8 cellular contexts compared by ENCODE assay signal in genomic region chr2:237922641-237923361, GRCh38. TPM values are rescaled to one million over a fixed set of nuclear protein-coding genes. Genes with fewer than 3 reads are reported as not detected.
A peak's percentile ranks its signal among the peaks of the same experiment; 100 is the strongest.
DNase-seq lines count a peak whose midpoint lies in the region; ATAC-seq, FAIRE-seq and TF ChIP-seq lines count a peak whose summit lies in the region.

No MANE protein-coding gene starts in this region.

- peaks cover 51% of the 10 kb centered on the region for H3K4me1 Mint-ChIP-seq in activated T-cell treated with anti-CD3 and anti-CD28 coated beads, Interleukin-2, amount 50 U/mL, for 72 hours (ENCODE audit: low read depth)
- no peaks in the 10 kb centered on the region for H3K4me1 Mint-ChIP-seq in mesothelial cell of epicardium

- H3K79me2 ChIP-seq in HepG2 (ENCODE audit: insufficient read depth, low read length): no peaks in the 10 kb centered on the region

- TF ChIP-seq RAD21 in HepG2 (CRISPR knock-in tag; IDR thresholded peaks at IDR 0.05): no peak

- peaks cover 8% of the 10 kb centered on the region for H3K4me1 ChIP-seq in HepG2 (ENCODE audit: insufficient read depth, low read length)
- H3K4me1 ChIP-seq in thoracic aorta (ENCODE audit: control insufficient read depth in 1 of 2, low read depth in 2 of 2): peaks cover 12 to 45% of the 10 kb centered on the region in 2 donors

- in situ Hi-C loops in HepG2 (cut with HindIII; ENCODE audit: extremely low pct_ligation_motif_present, low pct_unique_long_range_greater_than_20kb): no loop called here

- H3K27ac ChIP-seq in HepG2 (ENCODE audit: extremely low read length, insufficient read depth, low read length) (no peak overlapping the region), thoracic aorta (peak overlapping the region; percentile 77 to 87)

- BruUV-seq in HepG2 (replicated peaks; lab: Mats Ljungman, UMichigan): no TSS peak

- no peaks in the 10 kb centered on the region for H3K36me3 ChIP-seq in HepG2 (replicated peaks in 1 of 2; ENCODE audit: control insufficient read depth in 1 of 2, insufficient read depth in 2 of 2, low read length in 2 of 2)
- no peaks in the 10 kb centered on the region for H3K36me3 ChIP-seq in thoracic aorta

- no peaks in the 10 kb centered on the region for H4K20me1 ChIP-seq in HepG2 (ENCODE audit: insufficient read depth, low read length)

- H3K4me3 ChIP-seq in HepG2 (replicated peaks in 1 of 3; ENCODE audit: insufficient read depth in 1 of 3, low read depth in 2 of 3, low read length in 3 of 3) (peak overlapping the region in 1 of 3 experiments; percentile 58; a peak in 2 of 6 replicates), thoracic aorta (peak overlapping the region; percentile 68)

- POLR2A ChIA-PET in HepG2 (lab: Yijun Ruan, JAX): no interaction called here

- no peaks in the 10 kb centered on the region for H3K27me3 Mint-ChIP-seq in activated T-cell treated with anti-CD3 and anti-CD28 coated beads, Interleukin-2, amount 50 U/mL, for 72 hours (ENCODE audit: low read depth)
- H3K27me3 Mint-ChIP-seq in mesothelial cell of epicardium (ENCODE audit: low read depth): peaks cover 6% of the 10 kb centered on the region

- H3K36me3 Mint-ChIP-seq in activated T-cell treated with anti-CD3 and anti-CD28 coated beads, Interleukin-2, amount 50 U/mL, for 72 hours (ENCODE audit: insufficient read depth in 2 of 2): no peaks in the 10 kb centered on the region
- no peaks in the 10 kb centered on the region for H3K36me3 Mint-ChIP-seq in mesothelial cell of epicardium

- CTCF ChIA-PET in HepG2 (lab: Yijun Ruan, JAX; ENCODE audit: low intra/inter-chr PET ratio, low total read pairs): interaction anchor here (1.1 to 1.6 kb wide), 3 partner anchors 184 to 237 kb away, joined by 5 to 6 read pairs (median 5); no protein-coding TSS in a partner anchor

- peak overlapping the region; percentile 65 for H3K4me2 ChIP-seq in HepG2 (ENCODE audit: low read depth, low read length)

- H3K27me3 ChIP-seq in HepG2 (ENCODE audit: control insufficient read depth in 1 of 2, insufficient read depth in 2 of 2, low read length in 2 of 2) (peaks cover 2 to 41% of the 10 kb centered on the region in 2 experiments; a peak in 4 of 5 replicates), thoracic aorta (replicated peaks; ENCODE audit: insufficient read depth) (no peaks in the 10 kb centered on the region)

- no peaks in the 10 kb centered on the region for H3K9me3 ChIP-seq in HepG2 (ENCODE audit: low read length)
- H3K9me3 ChIP-seq in thoracic aorta: no peaks in the 10 kb centered on the region

- intact Hi-C loops in HepG2 (cut with micrococcal nuclease; ENCODE audit: unreplicated experiment): loop anchor here (1.0 kb wide), 2 partner anchors 184 to 216 kb away; no protein-coding TSS in a partner anchor

- 28% methylated on average over 9 of the region's 13 CpGs for WGBS in HepG2 (ENCODE audit: low lambda C conversion rate)

- peak overlapping the region; percentile 18 to 64 for H3K4me3 Mint-ChIP-seq in activated T-cell treated with anti-CD3 and anti-CD28 coated beads, Interleukin-2, amount 50 U/mL, for 72 hours
- no peak overlapping the region for H3K4me3 Mint-ChIP-seq in mesothelial cell of epicardium

- H3K27ac Mint-ChIP-seq in activated T-cell treated with anti-CD3 and anti-CD28 coated beads, Interleukin-2, amount 50 U/mL, for 72 hours: no peak overlapping the region
- no peak overlapping the region for H3K27ac Mint-ChIP-seq in mesothelial cell of epicardium

- ATAC-seq in activated CD4-positive, CD25-positive, alpha-beta regulatory T cell treated with anti-CD3 and anti-CD28 coated beads, Interleukin-2, amount 50 U/mL, for 24 hours: peak; percentile 42 to 52
- ATAC-seq in activated T-cell treated with anti-CD3 and anti-CD28 coated beads, Interleukin-2, amount 50 U/mL, for 72 hours (replicated peaks in 1 of 2): peak; percentile 58 to 61
- ATAC-seq in HepG2: peak; percentile 60
- ATAC-seq in thoracic aorta (ENCODE audit: insufficient number of reproducible peaks, low FRiP score, low read depth): peak; percentile 34

- TF ChIP-seq CTCF in HepG2 (CRISPR knock-in tag; IDR thresholded peaks at IDR 0.05) (no peak), thoracic aorta (IDR thresholded peaks at IDR 0.05) (no peak), mesothelial cell of epicardium (IDR thresholded peaks at IDR 0.05; ENCODE audit: unreplicated experiment) (no peak)

- no peak for TF ChIP-seq EP300 in HepG2 (IDR thresholded peaks at IDR 0.05; ENCODE audit: low read depth in 2 of 2, low read length in 2 of 2)
- no peak for TF ChIP-seq EP300 in HepG2 (CRISPR knock-in tag; IDR thresholded peaks at IDR 0.05; ENCODE audit: borderline replicate concordance)

- no peak for FAIRE-seq in HepG2 (lab: Jason Lieb, UNC)

- no peak overlapping the region for H3K9ac ChIP-seq in HepG2 (ENCODE audit: insufficient read depth, low read depth, low read length)

- no peak overlapping the region for H2AFZ ChIP-seq in HepG2 (ENCODE audit: low read length)

- DNase-seq in activated CD4-positive, CD25-positive, alpha-beta regulatory T cell treated with anti-CD3 and anti-CD28 coated beads, Interleukin-2, amount 50 U/mL, for 72 hours: no peak
- peak in 1 of 2 donors; percentile 35 for DNase-seq in activated T-cell treated with anti-CD3 and anti-CD28 coated beads, Interleukin-2, amount 50 U/mL, for 72 hours
- DNase-seq in HepG2 (ENCODE audit: low spot score) (no peak), thoracic aorta (ENCODE audit: low spot score) (no peak), COLO829 (ENCODE audit: low spot score) (no peak), inferior parietal cortex (ENCODE audit: extremely low spot score) (no peak), mesothelial cell of epicardium (ENCODE audit: low spot score in 2 of 2, unreplicated experiment in 2 of 2) (no peak)

- H3K9me3 Mint-ChIP-seq in activated T-cell treated with anti-CD3 and anti-CD28 coated beads, Interleukin-2, amount 50 U/mL, for 72 hours: peaks cover 2% of the 10 kb centered on the region in 2 donors
- H3K9me3 Mint-ChIP-seq in mesothelial cell of epicardium: peaks cover 1% of the 10 kb centered on the region

- no peak for TF ChIP-seq POLR2A in HepG2 (IDR thresholded peaks at IDR 0.05; ENCODE audit: insufficient read depth in 1 of 2, low read depth in 2 of 2, low read length in 2 of 2)

TF ChIP-seq in HepG2, 621 proteins besides CTCF, POLR2A, EP300 and RAD21 (continues in another document):
- TF ChIP-seq FOSL2 (CRISPR knock-in tag; IDR thresholded peaks at IDR 0.05) (peak; percentile 60; the same call in 1 of the 2 replicates), SYNCRIP (IDR thresholded peaks at IDR 0.05; ENCODE audit: insufficient read depth, low read depth, low read length) (no peak), ZNF562 (CRISPR knock-in tag; IDR thresholded peaks at IDR 0.05; ENCODE audit: borderline replicate concordance) (no peak), ZNF644 (CRISPR knock-in tag; IDR thresholded peaks at IDR 0.05; ENCODE audit: low read depth) (no peak), HIVEP1 (CRISPR knock-in tag; IDR thresholded peaks at IDR 0.05) (no peak), ZNF564 (CRISPR knock-in tag; IDR thresholded peaks at IDR 0.05) (no peak), ELF4 (CRISPR knock-in tag; IDR thresholded peaks at IDR 0.05; ENCODE audit: borderline replicate concordance) (no peak), ARNT (IDR thresholded peaks at IDR 0.05) (no peak), ZNF18 (CRISPR knock-in tag; IDR thresholded peaks at IDR 0.05; ENCODE audit: insufficient replicate concordance) (no peak)

RNA-seq across cellular contexts. Expression of gene UBE2F, which starts 44.0 kb away (rescaled TPM):
- total RNA-seq in activated T-cell treated with anti-CD3 and anti-CD28 coated beads, Interleukin-2, amount 50 U/mL, for 72 hours: 10 to 100 TPM; 73.6 to 81.7 TPM
- total RNA-seq in HepG2 (2016; rRNA removed; fragmentation: Illumina TruSeq; extraction: Trizol) (73.1 and 79.8 TPM in 2 replicates), thoracic aorta (10 to 100 TPM; 51.9 to 69.3 TPM), mesothelial cell of epicardium (31.9 to 36.4 TPM (median 33.4 TPM) in 3 replicates)
- 177 and 237 TPM in 2 replicates for total RNA-seq in HepG2 (2016; cell fraction: cytosol; rRNA removed; fragmentation: Illumina TruSeq; extraction: Trizol; ENCODE audit: low read depth)
- 65.1 and 76.9 TPM in 2 replicates for total RNA-seq in HepG2 (2016; cell fraction: insoluble cytoplasmic fraction; rRNA removed; fragmentation: Illumina TruSeq; extraction: Trizol)
- total RNA-seq in HepG2 (2016; cell fraction: membrane; rRNA removed; fragmentation: Illumina TruSeq; extraction: Trizol): 185 and 204 TPM in 2 replicates
- 34.3 and 36.3 TPM in 2 replicates for total RNA-seq in HepG2 (2016; cell fraction: nucleus; rRNA removed; fragmentation: Illumina TruSeq; extraction: Trizol)
- polyA plus RNA-seq in HepG2 (2011; rRNA removed): 27.3 and 35.4 TPM in 2 replicates
- 41.8 and 45.9 TPM in 2 replicates for polyA plus RNA-seq in HepG2 (2011; cell fraction: cytosol; rRNA removed)
- 13.6 and 17.3 TPM in 2 replicates for polyA plus RNA-seq in HepG2 (2011; cell fraction: nucleus; rRNA removed)
- 40.6 and 43.1 TPM in 2 replicates for polyA plus RNA-seq in HepG2 (2012)
- 290 and 368 TPM in 2 replicates for polyA plus RNA-seq in HepG2 (2016; cell fraction: cytosol; fragmentation: Illumina TruSeq; extraction: Trizol; ENCODE audit: low read depth)
- polyA plus RNA-seq in HepG2 (2016; cell fraction: insoluble cytoplasmic fraction; fragmentation: Illumina TruSeq; extraction: Trizol; ENCODE audit: low read depth): 92.1 and 108 TPM in 2 replicates
- 202 and 262 TPM in 2 replicates for polyA plus RNA-seq in HepG2 (2016; cell fraction: membrane; fragmentation: Illumina TruSeq; extraction: Trizol; ENCODE audit: low read depth)
- 52.7 and 59.5 TPM in 2 replicates for polyA plus RNA-seq in HepG2 (2016; cell fraction: nucleus; fragmentation: Illumina TruSeq; extraction: Trizol; ENCODE audit: insufficient read depth, low read depth)
- polyA minus RNA-seq in HepG2 (2011; rRNA and poly(A)+ RNA removed; ENCODE audit: low replicate concordance): 12.1 and 13.1 TPM in 2 replicates
- polyA minus RNA-seq in HepG2 (2011; cell fraction: cytosol; rRNA and poly(A)+ RNA removed): 14.9 and 15.7 TPM in 2 replicates
- polyA minus RNA-seq in HepG2 (2011; cell fraction: nucleus; rRNA and poly(A)+ RNA removed): 29.1 and 31.0 TPM in 2 replicates
